Comparison of ENCODE assay signal across 15 cellular contexts in genomic region chr3:66475386-66476020, GRCh38. TPM values are rescaled to one million over a fixed set of nuclear protein-coding genes. Genes with fewer than 3 reads are reported as not detected.
DNase-seq lines count a peak whose midpoint lies in the region; ATAC-seq and TF ChIP-seq lines count a peak whose summit lies in the region.
"Had no signal": no experiment of that assay in that cellular context is flagged by ENCODE, and none has a peak within 500 bp of the region (broad histone marks: within the 10 kb centered on the region; RNA-seq: fewer than 3 reads in every experiment).

No MANE protein-coding gene starts in this region.

- TF ChIP-seq EP300 in esophagus muscularis mucosa (IDR thresholded peaks at IDR 0.05), result no peak

- H3K9me2 ChIP-seq in GM23338 (ENCODE audit: insufficient read depth), result no peaks in the 10 kb centered on the region

- ATAC-seq in GM23338, result no peak
- ATAC-seq: psoas muscle had no signal

- H2AFZ ChIP-seq in GM23338 (no peak overlapping the region), smooth muscle cell (ENCODE audit: low read depth) (no peak overlapping the region)

- H3F3A ChIP-seq in GM23338 (replicated peaks; ENCODE audit: low read depth), result no peaks in the 10 kb centered on the region
- no peaks in the 10 kb centered on the region for H3F3A ChIP-seq in smooth muscle cell (ENCODE audit: low read depth)

- no peaks in the 10 kb centered on the region for H3K9me3 ChIP-seq in esophagus muscularis mucosa
- no peaks in the 10 kb centered on the region for H3K9me3 ChIP-seq in smooth muscle cell (replicated peaks; ENCODE audit: low read depth)
- H3K9me3 ChIP-seq: psoas muscle, SJCRH30, thoracic aorta had no signal

- H3K36me3 Mint-ChIP-seq in GM23338 (ENCODE audit: low read depth), result no peaks in the 10 kb centered on the region; the same call in 2 of the 3 replicates

- no peak for DNase-seq in GM23338 (ENCODE audit: low spot score)
- DNase-seq in NCI-H2171 (lab: John Stamatoyannopoulos, UW), result peak; percentile 9
- no peak for DNase-seq in esophagus muscularis mucosa (ENCODE audit: extremely low spot score)
- no peak for DNase-seq in smooth muscle cell (lab: John Stamatoyannopoulos, UW; ENCODE audit: unreplicated experiment)
- no peak for DNase-seq in stimulated activated CD4-positive, alpha-beta T cell treated with anti-CD3 and anti-CD28 coated beads, Interleukin-1b, Interleukin-23, amount 100 ng/mL, for 48 hours
- DNase-seq in amygdala (lab: John Stamatoyannopoulos, UW), result no peak
- DNase-seq in activated T-cell treated with anti-CD3 and anti-CD28 coated beads, Interleukin-2, amount 50 U/mL, for 1 hour, result no peak
- DNase-seq: activated CD4-positive, alpha-beta T cell treated with anti-CD3 and anti-CD28 coated beads, Interleukin-2, amount 50 U/mL, for 48 hours; amniotic stem cell; islet precursor cell; NK-92 treated with Interleukin-12 subunit alpha and Interleukin-12 subunit beta, amount 100 ng/mL, for 24 hours; psoas muscle; SJCRH30 had no signal

- H3K79me2 ChIP-seq in GM23338 (replicated peaks; ENCODE audit: insufficient read depth), result peaks cover 100% of the 10 kb centered on the region
- H3K79me2 ChIP-seq in smooth muscle cell (ENCODE audit: low read depth), result peaks cover 54% of the 10 kb centered on the region

- H3K27ac ChIP-seq in GM23338 (ENCODE audit: low read depth), result no peak overlapping the region
- H3K27ac ChIP-seq in esophagus muscularis mucosa (replicated peaks in 1 of 4), result peak overlapping the region in 3 of 4 donors; percentile 46 to 57 (median 54)
- H3K27ac ChIP-seq in smooth muscle cell (ENCODE audit: low read depth), result peak overlapping the region; percentile 98
- H3K27ac ChIP-seq: epithelial cell of prostate, psoas muscle, SJCRH30 had no signal

- peaks cover 10% of the 10 kb centered on the region for H3K27me3 Mint-ChIP-seq in GM23338 (ENCODE audit: insufficient read depth, low read depth, poor library complexity)

- H3K4me3 ChIP-seq in GM23338 (no peak overlapping the region), esophagus muscularis mucosa (no peak overlapping the region), smooth muscle cell (no peak overlapping the region)
- H3K4me3 ChIP-seq: psoas muscle, SJCRH30, thoracic aorta had no signal

- H3K4me1 ChIP-seq in GM23338 (ENCODE audit: insufficient read depth), result peaks cover 99% of the 10 kb centered on the region
- H3K4me1 ChIP-seq in esophagus muscularis mucosa, result peaks cover 73 to 100% (median 99%) of the 10 kb centered on the region in 4 donors
- H3K4me1 ChIP-seq in smooth muscle cell (ENCODE audit: low read depth), result peaks cover 76% of the 10 kb centered on the region

- H3K36me3 ChIP-seq in GM23338 (ENCODE audit: insufficient read depth) (no peaks in the 10 kb centered on the region), esophagus muscularis mucosa (no peaks in the 10 kb centered on the region), smooth muscle cell (ENCODE audit: low read depth) (no peaks in the 10 kb centered on the region)
- H3K36me3 ChIP-seq: SJCRH30, thoracic aorta had no signal

- peak overlapping the region; percentile 61 for H3K4me2 ChIP-seq in GM23338
- no peak overlapping the region for H3K4me2 ChIP-seq in smooth muscle cell

- peaks cover 61% of the 10 kb centered on the region for H4K20me1 ChIP-seq in GM23338 (replicated peaks; ENCODE audit: insufficient read depth)
- no peaks in the 10 kb centered on the region for H4K20me1 ChIP-seq in smooth muscle cell (ENCODE audit: low read depth)

- no peaks in the 10 kb centered on the region for H3K9me3 Mint-ChIP-seq in GM23338

- H3K27me3 ChIP-seq in GM23338 (ENCODE audit: insufficient read depth) (no peaks in the 10 kb centered on the region), esophagus muscularis mucosa (no peaks in the 10 kb centered on the region), smooth muscle cell (ENCODE audit: low read depth) (no peaks in the 10 kb centered on the region)
- H3K27me3 ChIP-seq: SJCRH30 had no signal

- no peak overlapping the region for H3K4me3 Mint-ChIP-seq in GM23338

- no peak for TF ChIP-seq POLR2A in esophagus muscularis mucosa (IDR thresholded peaks at IDR 0.05; ENCODE audit: low read depth)

- H3K4me1 Mint-ChIP-seq in GM23338, result peaks cover 34% of the 10 kb centered on the region

- intact Hi-C loops in esophagus muscularis mucosa (cut with DNase I), result no loop called here

- 57% methylated on average over 8 of the region's 9 CpGs for WGBS in esophagus muscularis mucosa
- WGBS in smooth muscle cell (ENCODE audit: low lambda C conversion rate), result 92% methylated on average over 9 of the region's 9 CpGs

- no peak overlapping the region for H3K27ac Mint-ChIP-seq in GM23338

- H3K9ac ChIP-seq in smooth muscle cell (ENCODE audit: low read depth), result no peak overlapping the region

- TF ChIP-seq CTCF in GM23338 (conservative IDR thresholded peaks at IDR 0.05; ENCODE audit: low read depth in 2 of 2) (no peak), esophagus muscularis mucosa (IDR thresholded peaks at IDR 0.05) (no peak), smooth muscle cell (IDR thresholded peaks at IDR 0.05; ENCODE audit: borderline replicate concordance, insufficient read depth, poor library complexity, severe bottlenecking) (no peak)

TF ChIP-seq in GM23338, 12 proteins besides CTCF, POLR2A, EP300 and RAD21 (continues in another document):
- TF ChIP-seq NANOG (IDR thresholded peaks at IDR 0.05; ENCODE audit: borderline replicate concordance) (no peak), ZNF331 (CRISPR knock-in tag; IDR thresholded peaks at IDR 0.05; ENCODE audit: low read depth) (no peak), REST (IDR thresholded peaks at IDR 0.05; ENCODE audit: unreplicated experiment) (no peak)

RNA-seq across cellular contexts. Expression of gene LRIG1, which starts 25.3 kb away (rescaled TPM):
- total RNA-seq in GM23338 (2014; rRNA removed; shearing (Covaris generic)), result 116 and 134 TPM in 2 replicates
- polyA plus RNA-seq in GM23338 (2016; fragmentation: Nextera tagmentation; extraction: Ambion mirVana) (39.9 and 40.0 TPM in 2 replicates), smooth muscle cell (22.9 and 31.3 TPM in 2 replicates)
- total RNA-seq in esophagus muscularis mucosa (100 to 1,000 TPM in 3 of 4 donors, 10 to 100 TPM in 1; 95.3 to 136 (median 131) TPM), smooth muscle cell (26.5 and 28.1 TPM in 2 replicates)
